1 cellular context compared by ENCODE assay signal in the genomic region with DNA sequence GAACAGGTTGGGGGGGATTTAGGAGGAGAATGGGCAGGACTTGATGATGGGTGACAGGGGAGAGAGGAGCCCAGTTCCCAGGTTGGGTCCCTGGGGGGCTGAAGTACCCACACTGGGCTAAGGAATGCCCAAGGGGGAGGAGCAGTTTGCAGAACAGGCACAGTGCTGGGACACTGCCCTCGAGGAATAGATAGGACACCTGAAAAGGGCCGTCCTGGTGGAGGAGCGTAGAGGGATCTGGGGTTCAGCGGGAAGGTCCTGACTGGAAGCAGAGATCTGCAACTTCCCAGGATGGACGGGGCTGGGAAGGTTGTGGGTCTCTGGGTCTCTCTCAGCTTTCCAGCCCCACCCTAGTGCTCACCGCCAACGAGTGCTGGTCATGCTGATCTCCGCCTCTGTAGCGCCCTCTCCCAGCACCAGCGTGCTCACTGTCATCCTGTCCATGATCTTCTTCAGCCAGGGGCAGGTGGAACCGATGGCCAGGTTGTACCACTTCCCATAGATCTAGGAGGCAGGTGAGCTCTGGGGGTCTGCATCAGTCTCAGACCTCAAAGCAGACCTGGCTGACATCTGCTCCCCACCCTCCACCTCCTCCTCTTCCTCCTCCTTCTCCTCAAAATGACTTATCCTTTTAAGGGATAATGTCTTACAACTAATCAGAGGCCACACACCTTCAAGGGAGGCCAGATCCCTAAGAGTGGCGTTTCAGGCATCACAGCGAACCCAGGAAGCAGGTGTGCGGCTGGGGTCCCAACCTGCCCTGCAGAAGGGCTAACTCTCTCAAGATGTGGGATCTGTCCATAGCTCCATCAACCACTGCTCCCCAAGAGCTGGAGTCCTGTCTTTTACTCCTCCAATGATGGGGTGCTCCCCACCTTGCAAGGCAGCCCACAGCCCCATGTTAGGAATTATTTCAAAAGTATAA.
TF ChIP-seq lines count a peak whose summit lies in the region.

No MANE protein-coding gene starts in this region.

TF ChIP-seq in HepG2, 621 proteins besides CTCF, POLR2A, EP300 and RAD21 (continued from another document and continues in another):
- TF ChIP-seq, protein P1, sequence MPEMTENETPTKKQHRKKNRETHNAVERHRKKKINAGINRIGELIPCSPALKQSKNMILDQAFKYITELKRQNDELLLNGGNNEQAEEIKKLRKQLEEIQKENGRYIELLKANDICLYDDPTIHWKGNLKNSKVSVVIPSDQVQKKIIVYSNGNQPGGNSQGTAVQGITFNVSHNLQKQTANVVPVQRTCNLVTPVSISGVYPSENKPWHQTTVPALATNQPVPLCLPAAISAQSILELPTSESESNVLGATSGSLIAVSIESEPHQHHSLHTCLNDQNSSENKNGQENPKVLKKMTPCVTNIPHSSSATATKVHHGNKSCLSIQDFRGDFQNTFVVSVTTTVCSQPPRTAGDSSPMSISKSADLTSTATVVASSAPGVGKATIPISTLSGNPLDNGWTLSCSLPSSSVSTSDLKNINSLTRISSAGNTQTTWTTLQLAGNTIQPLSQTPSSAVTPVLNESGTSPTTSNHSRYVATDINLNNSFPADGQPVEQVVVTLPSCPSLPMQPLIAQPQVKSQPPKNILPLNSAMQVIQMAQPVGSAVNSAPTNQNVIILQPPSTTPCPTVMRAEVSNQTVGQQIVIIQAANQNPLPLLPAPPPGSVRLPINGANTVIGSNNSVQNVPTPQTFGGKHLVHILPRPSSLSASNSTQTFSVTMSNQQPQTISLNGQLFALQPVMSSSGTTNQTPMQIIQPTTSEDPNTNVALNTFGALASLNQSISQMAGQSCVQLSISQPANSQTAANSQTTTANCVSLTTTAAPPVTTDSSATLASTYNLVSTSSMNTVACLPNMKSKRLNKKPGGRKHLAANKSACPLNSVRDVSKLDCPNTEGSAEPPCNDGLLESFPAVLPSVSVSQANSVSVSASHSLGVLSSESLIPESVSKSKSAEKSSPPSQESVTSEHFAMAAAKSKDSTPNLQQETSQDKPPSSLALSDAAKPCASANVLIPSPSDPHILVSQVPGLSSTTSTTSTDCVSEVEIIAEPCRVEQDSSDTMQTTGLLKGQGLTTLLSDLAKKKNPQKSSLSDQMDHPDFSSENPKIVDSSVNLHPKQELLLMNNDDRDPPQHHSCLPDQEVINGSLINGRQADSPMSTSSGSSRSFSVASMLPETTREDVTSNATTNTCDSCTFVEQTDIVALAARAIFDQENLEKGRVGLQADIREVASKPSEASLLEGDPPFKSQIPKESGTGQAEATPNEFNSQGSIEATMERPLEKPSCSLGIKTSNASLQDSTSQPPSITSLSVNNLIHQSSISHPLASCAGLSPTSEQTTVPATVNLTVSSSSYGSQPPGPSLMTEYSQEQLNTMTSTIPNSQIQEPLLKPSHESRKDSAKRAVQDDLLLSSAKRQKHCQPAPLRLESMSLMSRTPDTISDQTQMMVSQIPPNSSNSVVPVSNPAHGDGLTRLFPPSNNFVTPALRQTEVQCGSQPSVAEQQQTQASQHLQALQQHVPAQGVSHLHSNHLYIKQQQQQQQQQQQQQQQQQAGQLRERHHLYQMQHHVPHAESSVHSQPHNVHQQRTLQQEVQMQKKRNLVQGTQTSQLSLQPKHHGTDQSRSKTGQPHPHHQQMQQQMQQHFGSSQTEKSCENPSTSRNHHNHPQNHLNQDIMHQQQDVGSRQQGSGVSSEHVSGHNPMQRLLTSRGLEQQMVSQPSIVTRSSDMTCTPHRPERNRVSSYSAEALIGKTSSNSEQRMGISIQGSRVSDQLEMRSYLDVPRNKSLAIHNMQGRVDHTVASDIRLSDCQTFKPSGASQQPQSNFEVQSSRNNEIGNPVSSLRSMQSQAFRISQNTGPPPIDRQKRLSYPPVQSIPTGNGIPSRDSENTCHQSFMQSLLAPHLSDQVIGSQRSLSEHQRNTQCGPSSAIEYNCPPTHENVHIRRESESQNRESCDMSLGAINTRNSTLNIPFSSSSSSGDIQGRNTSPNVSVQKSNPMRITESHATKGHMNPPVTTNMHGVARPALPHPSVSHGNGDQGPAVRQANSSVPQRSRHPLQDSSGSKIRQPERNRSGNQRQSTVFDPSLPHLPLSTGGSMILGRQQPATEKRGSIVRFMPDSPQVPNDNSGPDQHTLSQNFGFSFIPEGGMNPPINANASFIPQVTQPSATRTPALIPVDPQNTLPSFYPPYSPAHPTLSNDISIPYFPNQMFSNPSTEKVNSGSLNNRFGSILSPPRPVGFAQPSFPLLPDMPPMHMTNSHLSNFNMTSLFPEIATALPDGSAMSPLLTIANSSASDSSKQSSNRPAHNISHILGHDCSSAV (CRISPR knock-in tag; IDR thresholded peaks at IDR 0.05; ENCODE audit: borderline replicate concordance): 0 out of 2 replicates have a peak, but pooled peaks have one; percentile 36
- TF ChIP-seq ERF (CRISPR knock-in tag; IDR thresholded peaks at IDR 0.05) (no peak), ZNF24 (IDR thresholded peaks at IDR 0.05) (no peak), SIN3B (IDR thresholded peaks at IDR 0.05; ENCODE audit: low read length) (no peak), ZNF589 (CRISPR knock-in tag; conservative IDR thresholded peaks at IDR 0.05) (no peak), ZNF556 (CRISPR knock-in tag; IDR thresholded peaks at IDR 0.05; ENCODE audit: borderline replicate concordance) (no peak), ZNF12 (CRISPR knock-in tag; IDR thresholded peaks at IDR 0.05) (no peak), CREM (IDR thresholded peaks at IDR 0.05) (no peak), CREM (CRISPR knock-in tag; IDR thresholded peaks at IDR 0.05) (no peak), CCAR2 (optimal IDR thresholded peaks at IDR 0.05; ENCODE audit: low read depth, low read length) (no peak), TCF7L2 (IDR thresholded peaks at IDR 0.05; ENCODE audit: low read depth, low read length) (no peak), ZNF260 (CRISPR knock-in tag; IDR thresholded peaks at IDR 0.05; ENCODE audit: borderline replicate concordance, low read depth) (no peak), SCMH1 (CRISPR knock-in tag; IDR thresholded peaks at IDR 0.05; ENCODE audit: borderline replicate concordance) (no peak), ZBTB42 (CRISPR knock-in tag; IDR thresholded peaks at IDR 0.05) (no peak), NFIB (CRISPR knock-in tag; IDR thresholded peaks at IDR 0.05; ENCODE audit: borderline replicate concordance) (no peak), ZNF644 (CRISPR knock-in tag; IDR thresholded peaks at IDR 0.05; ENCODE audit: low read depth) (no peak), ZNF558 (CRISPR knock-in tag; IDR thresholded peaks at IDR 0.05; ENCODE audit: borderline replicate concordance) (no peak), ELF4 (CRISPR knock-in tag; IDR thresholded peaks at IDR 0.05; ENCODE audit: borderline replicate concordance) (no peak), SOX13 (IDR thresholded peaks at IDR 0.05) (no peak), SOX13 (CRISPR knock-in tag; conservative IDR thresholded peaks at IDR 0.05 in 1 of 2, IDR thresholded peaks at IDR 0.05 in 1 of 2) (no peak), SATB2 (CRISPR knock-in tag; IDR thresholded peaks at IDR 0.05) (no peak), NPAS2 (CRISPR knock-in tag; IDR thresholded peaks at IDR 0.05; ENCODE audit: borderline replicate concordance) (no peak), MBD4 (IDR thresholded peaks at IDR 0.05; ENCODE audit: borderline replicate concordance, low read length) (no peak), ZNF354B (CRISPR knock-in tag; IDR thresholded peaks at IDR 0.05) (no peak), YEATS4 (CRISPR knock-in tag; IDR thresholded peaks at IDR 0.05; ENCODE audit: borderline replicate concordance) (no peak; the same call in 1 of the 2 replicates), SIX4 (CRISPR knock-in tag; IDR thresholded peaks at IDR 0.05) (no peak), NONO (IDR thresholded peaks at IDR 0.05) (no peak), NONO (CRISPR knock-in tag; conservative IDR thresholded peaks at IDR 0.05) (no peak), EHMT2 (IDR thresholded peaks at IDR 0.05; ENCODE audit: borderline replicate concordance, low read depth, low read length) (no peak)
- TF ChIP-seq, protein P2, sequence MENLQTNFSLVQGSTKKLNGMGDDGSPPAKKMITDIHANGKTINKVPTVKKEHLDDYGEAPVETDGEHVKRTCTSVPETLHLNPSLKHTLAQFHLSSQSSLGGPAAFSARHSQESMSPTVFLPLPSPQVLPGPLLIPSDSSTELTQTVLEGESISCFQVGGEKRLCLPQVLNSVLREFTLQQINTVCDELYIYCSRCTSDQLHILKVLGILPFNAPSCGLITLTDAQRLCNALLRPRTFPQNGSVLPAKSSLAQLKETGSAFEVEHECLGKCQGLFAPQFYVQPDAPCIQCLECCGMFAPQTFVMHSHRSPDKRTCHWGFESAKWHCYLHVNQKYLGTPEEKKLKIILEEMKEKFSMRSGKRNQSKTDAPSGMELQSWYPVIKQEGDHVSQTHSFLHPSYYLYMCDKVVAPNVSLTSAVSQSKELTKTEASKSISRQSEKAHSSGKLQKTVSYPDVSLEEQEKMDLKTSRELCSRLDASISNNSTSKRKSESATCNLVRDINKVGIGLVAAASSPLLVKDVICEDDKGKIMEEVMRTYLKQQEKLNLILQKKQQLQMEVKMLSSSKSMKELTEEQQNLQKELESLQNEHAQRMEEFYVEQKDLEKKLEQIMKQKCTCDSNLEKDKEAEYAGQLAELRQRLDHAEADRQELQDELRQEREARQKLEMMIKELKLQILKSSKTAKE (CRISPR knock-in tag; IDR thresholded peaks at IDR 0.05; ENCODE audit: borderline replicate concordance): no peak
- TF ChIP-seq, protein P3, sequence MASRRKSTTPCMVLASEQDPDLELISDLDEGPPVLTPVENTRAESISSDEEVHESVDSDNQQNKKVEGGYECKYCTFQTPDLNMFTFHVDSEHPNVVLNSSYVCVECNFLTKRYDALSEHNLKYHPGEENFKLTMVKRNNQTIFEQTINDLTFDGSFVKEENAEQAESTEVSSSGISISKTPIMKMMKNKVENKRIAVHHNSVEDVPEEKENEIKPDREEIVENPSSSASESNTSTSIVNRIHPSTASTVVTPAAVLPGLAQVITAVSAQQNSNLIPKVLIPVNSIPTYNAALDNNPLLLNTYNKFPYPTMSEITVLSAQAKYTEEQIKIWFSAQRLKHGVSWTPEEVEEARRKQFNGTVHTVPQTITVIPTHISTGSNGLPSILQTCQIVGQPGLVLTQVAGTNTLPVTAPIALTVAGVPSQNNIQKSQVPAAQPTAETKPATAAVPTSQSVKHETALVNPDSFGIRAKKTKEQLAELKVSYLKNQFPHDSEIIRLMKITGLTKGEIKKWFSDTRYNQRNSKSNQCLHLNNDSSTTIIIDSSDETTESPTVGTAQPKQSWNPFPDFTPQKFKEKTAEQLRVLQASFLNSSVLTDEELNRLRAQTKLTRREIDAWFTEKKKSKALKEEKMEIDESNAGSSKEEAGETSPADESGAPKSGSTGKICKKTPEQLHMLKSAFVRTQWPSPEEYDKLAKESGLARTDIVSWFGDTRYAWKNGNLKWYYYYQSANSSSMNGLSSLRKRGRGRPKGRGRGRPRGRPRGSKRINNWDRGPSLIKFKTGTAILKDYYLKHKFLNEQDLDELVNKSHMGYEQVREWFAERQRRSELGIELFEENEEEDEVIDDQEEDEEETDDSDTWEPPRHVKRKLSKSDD (CRISPR knock-in tag; IDR thresholded peaks at IDR 0.05; ENCODE audit: low read depth): no peak
- TF ChIP-seq, protein P4, sequence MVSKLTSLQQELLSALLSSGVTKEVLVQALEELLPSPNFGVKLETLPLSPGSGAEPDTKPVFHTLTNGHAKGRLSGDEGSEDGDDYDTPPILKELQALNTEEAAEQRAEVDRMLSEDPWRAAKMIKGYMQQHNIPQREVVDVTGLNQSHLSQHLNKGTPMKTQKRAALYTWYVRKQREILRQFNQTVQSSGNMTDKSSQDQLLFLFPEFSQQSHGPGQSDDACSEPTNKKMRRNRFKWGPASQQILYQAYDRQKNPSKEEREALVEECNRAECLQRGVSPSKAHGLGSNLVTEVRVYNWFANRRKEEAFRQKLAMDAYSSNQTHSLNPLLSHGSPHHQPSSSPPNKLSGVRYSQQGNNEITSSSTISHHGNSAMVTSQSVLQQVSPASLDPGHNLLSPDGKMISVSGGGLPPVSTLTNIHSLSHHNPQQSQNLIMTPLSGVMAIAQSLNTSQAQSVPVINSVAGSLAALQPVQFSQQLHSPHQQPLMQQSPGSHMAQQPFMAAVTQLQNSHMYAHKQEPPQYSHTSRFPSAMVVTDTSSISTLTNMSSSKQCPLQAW (CRISPR knock-in tag; IDR thresholded peaks at IDR 0.05): 0 out of 2 replicates have a peak, but pooled peaks have one; percentile 22
- TF ChIP-seq, protein P5, sequence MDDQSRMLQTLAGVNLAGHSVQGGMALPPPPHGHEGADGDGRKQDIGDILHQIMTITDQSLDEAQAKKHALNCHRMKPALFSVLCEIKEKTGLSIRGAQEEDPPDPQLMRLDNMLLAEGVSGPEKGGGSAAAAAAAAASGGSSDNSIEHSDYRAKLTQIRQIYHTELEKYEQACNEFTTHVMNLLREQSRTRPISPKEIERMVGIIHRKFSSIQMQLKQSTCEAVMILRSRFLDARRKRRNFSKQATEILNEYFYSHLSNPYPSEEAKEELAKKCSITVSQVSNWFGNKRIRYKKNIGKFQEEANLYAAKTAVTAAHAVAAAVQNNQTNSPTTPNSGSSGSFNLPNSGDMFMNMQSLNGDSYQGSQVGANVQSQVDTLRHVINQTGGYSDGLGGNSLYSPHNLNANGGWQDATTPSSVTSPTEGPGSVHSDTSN (CRISPR knock-in tag; IDR thresholded peaks at IDR 0.05; ENCODE audit: borderline replicate concordance): no peak
- TF ChIP-seq, protein P6, sequence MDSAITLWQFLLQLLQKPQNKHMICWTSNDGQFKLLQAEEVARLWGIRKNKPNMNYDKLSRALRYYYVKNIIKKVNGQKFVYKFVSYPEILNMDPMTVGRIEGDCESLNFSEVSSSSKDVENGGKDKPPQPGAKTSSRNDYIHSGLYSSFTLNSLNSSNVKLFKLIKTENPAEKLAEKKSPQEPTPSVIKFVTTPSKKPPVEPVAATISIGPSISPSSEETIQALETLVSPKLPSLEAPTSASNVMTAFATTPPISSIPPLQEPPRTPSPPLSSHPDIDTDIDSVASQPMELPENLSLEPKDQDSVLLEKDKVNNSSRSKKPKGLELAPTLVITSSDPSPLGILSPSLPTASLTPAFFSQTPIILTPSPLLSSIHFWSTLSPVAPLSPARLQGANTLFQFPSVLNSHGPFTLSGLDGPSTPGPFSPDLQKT (CRISPR knock-in tag; IDR thresholded peaks at IDR 0.05; ENCODE audit: borderline replicate concordance): no peak
- TF ChIP-seq, protein P7, sequence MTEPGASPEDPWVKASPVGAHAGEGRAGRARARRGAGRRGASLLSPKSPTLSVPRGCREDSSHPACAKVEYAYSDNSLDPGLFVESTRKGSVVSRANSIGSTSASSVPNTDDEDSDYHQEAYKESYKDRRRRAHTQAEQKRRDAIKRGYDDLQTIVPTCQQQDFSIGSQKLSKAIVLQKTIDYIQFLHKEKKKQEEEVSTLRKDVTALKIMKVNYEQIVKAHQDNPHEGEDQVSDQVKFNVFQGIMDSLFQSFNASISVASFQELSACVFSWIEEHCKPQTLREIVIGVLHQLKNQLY (CRISPR knock-in tag; IDR thresholded peaks at IDR 0.05): no peak
- TF ChIP-seq, protein P8, sequence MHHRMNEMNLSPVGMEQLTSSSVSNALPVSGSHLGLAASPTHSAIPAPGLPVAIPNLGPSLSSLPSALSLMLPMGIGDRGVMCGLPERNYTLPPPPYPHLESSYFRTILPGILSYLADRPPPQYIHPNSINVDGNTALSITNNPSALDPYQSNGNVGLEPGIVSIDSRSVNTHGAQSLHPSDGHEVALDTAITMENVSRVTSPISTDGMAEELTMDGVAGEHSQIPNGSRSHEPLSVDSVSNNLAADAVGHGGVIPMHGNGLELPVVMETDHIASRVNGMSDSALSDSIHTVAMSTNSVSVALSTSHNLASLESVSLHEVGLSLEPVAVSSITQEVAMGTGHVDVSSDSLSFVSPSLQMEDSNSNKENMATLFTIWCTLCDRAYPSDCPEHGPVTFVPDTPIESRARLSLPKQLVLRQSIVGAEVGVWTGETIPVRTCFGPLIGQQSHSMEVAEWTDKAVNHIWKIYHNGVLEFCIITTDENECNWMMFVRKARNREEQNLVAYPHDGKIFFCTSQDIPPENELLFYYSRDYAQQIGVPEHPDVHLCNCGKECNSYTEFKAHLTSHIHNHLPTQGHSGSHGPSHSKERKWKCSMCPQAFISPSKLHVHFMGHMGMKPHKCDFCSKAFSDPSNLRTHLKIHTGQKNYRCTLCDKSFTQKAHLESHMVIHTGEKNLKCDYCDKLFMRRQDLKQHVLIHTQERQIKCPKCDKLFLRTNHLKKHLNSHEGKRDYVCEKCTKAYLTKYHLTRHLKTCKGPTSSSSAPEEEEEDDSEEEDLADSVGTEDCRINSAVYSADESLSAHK (CRISPR knock-in tag; IDR thresholded peaks at IDR 0.05; ENCODE audit: borderline replicate concordance): no peak
